Comparison of ENCODE assay signal across 1 cellular context in genomic region chr2:226835796-226836547, GRCh38.
A peak's percentile ranks its signal among the peaks of the same experiment; 100 is the strongest.
TF ChIP-seq lines count a peak whose summit lies in the region.

TSS of gene RHBDD1 (plus strand) at chr2:226836054. CDS start at chr2:226864694, 28,640 bp downstream.

TF ChIP-seq in HepG2, 621 proteins besides CTCF, POLR2A, EP300 and RAD21 (continued from another document and continues in another):
- TF ChIP-seq, protein P1, sequence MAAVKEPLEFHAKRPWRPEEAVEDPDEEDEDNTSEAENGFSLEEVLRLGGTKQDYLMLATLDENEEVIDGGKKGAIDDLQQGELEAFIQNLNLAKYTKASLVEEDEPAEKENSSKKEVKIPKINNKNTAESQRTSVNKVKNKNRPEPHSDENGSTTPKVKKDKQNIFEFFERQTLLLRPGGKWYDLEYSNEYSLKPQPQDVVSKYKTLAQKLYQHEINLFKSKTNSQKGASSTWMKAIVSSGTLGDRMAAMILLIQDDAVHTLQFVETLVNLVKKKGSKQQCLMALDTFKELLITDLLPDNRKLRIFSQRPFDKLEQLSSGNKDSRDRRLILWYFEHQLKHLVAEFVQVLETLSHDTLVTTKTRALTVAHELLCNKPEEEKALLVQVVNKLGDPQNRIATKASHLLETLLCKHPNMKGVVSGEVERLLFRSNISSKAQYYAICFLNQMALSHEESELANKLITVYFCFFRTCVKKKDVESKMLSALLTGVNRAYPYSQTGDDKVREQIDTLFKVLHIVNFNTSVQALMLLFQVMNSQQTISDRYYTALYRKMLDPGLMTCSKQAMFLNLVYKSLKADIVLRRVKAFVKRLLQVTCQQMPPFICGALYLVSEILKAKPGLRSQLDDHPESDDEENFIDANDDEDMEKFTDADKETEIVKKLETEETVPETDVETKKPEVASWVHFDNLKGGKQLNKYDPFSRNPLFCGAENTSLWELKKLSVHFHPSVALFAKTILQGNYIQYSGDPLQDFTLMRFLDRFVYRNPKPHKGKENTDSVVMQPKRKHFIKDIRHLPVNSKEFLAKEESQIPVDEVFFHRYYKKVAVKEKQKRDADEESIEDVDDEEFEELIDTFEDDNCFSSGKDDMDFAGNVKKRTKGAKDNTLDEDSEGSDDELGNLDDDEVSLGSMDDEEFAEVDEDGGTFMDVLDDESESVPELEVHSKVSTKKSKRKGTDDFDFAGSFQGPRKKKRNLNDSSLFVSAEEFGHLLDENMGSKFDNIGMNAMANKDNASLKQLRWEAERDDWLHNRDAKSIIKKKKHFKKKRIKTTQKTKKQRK (IDR thresholded peaks at IDR 0.05; ENCODE audit: low read length) = no peak
- TF ChIP-seq, protein P2, sequence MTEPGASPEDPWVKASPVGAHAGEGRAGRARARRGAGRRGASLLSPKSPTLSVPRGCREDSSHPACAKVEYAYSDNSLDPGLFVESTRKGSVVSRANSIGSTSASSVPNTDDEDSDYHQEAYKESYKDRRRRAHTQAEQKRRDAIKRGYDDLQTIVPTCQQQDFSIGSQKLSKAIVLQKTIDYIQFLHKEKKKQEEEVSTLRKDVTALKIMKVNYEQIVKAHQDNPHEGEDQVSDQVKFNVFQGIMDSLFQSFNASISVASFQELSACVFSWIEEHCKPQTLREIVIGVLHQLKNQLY (CRISPR knock-in tag; IDR thresholded peaks at IDR 0.05) = no peak
- TF ChIP-seq ZNF260 (CRISPR knock-in tag; IDR thresholded peaks at IDR 0.05; ENCODE audit: borderline replicate concordance, low read depth) (no peak), ZNF597 (CRISPR knock-in tag; IDR thresholded peaks at IDR 0.05) (no peak), ZMYM2 (CRISPR knock-in tag; IDR thresholded peaks at IDR 0.05) (peak; percentile 92), GPBP1L1 (CRISPR knock-in tag; IDR thresholded peaks at IDR 0.05) (no peak), NFRKB (IDR thresholded peaks at IDR 0.05) (no peak), MTF2 (CRISPR knock-in tag; IDR thresholded peaks at IDR 0.05; ENCODE audit: borderline replicate concordance) (no peak; the same call in 1 of the 2 replicates), SP5 (CRISPR knock-in tag; IDR thresholded peaks at IDR 0.05; ENCODE audit: borderline replicate concordance, low read depth) (no peak), BCL6 (CRISPR knock-in tag; IDR thresholded peaks at IDR 0.05) (peak; percentile 17; the same call in 1 of the 2 replicates), ELF3 (CRISPR knock-in tag; IDR thresholded peaks at IDR 0.05) (peak; percentile 65), SCMH1 (CRISPR knock-in tag; IDR thresholded peaks at IDR 0.05; ENCODE audit: borderline replicate concordance) (no peak), NFE2 (CRISPR knock-in tag; IDR thresholded peaks at IDR 0.05) (no peak), ZNF274 (CRISPR knock-in tag; IDR thresholded peaks at IDR 0.05) (peak; percentile 93), ZNF101 (CRISPR knock-in tag; IDR thresholded peaks at IDR 0.05; ENCODE audit: borderline replicate concordance, low read depth) (0 out of 2 replicates have a peak, but pooled peaks have one; percentile 49), ZC3H4 (CRISPR knock-in tag; IDR thresholded peaks at IDR 0.05; ENCODE audit: borderline replicate concordance) (0 out of 2 replicates have a peak, but pooled peaks have one; percentile 8), JDP2 (CRISPR knock-in tag; IDR thresholded peaks at IDR 0.05; ENCODE audit: borderline replicate concordance) (no peak), TBX2 (CRISPR knock-in tag; IDR thresholded peaks at IDR 0.05; ENCODE audit: borderline replicate concordance) (peak; percentile 68), ZNF563 (CRISPR knock-in tag; IDR thresholded peaks at IDR 0.05) (peak; percentile 72; the same call in 1 of the 2 replicates)
- TF ChIP-seq, protein P3, sequence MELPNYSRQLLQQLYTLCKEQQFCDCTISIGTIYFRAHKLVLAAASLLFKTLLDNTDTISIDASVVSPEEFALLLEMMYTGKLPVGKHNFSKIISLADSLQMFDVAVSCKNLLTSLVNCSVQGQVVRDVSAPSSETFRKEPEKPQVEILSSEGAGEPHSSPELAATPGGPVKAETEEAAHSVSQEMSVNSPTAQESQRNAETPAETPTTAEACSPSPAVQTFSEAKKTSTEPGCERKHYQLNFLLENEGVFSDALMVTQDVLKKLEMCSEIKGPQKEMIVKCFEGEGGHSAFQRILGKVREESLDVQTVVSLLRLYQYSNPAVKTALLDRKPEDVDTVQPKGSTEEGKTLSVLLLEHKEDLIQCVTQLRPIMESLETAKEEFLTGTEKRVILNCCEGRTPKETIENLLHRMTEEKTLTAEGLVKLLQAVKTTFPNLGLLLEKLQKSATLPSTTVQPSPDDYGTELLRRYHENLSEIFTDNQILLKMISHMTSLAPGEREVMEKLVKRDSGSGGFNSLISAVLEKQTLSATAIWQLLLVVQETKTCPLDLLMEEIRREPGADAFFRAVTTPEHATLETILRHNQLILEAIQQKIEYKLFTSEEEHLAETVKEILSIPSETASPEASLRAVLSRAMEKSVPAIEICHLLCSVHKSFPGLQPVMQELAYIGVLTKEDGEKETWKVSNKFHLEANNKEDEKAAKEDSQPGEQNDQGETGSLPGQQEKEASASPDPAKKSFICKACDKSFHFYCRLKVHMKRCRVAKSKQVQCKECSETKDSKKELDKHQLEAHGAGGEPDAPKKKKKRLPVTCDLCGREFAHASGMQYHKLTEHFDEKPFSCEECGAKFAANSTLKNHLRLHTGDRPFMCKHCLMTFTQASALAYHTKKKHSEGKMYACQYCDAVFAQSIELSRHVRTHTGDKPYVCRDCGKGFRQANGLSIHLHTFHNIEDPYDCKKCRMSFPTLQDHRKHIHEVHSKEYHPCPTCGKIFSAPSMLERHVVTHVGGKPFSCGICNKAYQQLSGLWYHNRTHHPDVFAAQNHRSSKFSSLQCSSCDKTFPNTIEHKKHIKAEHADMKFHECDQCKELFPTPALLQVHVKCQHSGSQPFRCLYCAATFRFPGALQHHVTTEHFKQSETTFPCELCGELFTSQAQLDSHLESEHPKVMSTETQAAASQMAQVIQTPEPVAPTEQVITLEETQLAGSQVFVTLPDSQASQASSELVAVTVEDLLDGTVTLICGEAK (IDR thresholded peaks at IDR 0.05) = no peak
- TF ChIP-seq, protein P3 (CRISPR knock-in tag; IDR thresholded peaks at IDR 0.05) = peak; percentile 63; the same call in 1 of the 2 replicates
- TF ChIP-seq, protein P4, sequence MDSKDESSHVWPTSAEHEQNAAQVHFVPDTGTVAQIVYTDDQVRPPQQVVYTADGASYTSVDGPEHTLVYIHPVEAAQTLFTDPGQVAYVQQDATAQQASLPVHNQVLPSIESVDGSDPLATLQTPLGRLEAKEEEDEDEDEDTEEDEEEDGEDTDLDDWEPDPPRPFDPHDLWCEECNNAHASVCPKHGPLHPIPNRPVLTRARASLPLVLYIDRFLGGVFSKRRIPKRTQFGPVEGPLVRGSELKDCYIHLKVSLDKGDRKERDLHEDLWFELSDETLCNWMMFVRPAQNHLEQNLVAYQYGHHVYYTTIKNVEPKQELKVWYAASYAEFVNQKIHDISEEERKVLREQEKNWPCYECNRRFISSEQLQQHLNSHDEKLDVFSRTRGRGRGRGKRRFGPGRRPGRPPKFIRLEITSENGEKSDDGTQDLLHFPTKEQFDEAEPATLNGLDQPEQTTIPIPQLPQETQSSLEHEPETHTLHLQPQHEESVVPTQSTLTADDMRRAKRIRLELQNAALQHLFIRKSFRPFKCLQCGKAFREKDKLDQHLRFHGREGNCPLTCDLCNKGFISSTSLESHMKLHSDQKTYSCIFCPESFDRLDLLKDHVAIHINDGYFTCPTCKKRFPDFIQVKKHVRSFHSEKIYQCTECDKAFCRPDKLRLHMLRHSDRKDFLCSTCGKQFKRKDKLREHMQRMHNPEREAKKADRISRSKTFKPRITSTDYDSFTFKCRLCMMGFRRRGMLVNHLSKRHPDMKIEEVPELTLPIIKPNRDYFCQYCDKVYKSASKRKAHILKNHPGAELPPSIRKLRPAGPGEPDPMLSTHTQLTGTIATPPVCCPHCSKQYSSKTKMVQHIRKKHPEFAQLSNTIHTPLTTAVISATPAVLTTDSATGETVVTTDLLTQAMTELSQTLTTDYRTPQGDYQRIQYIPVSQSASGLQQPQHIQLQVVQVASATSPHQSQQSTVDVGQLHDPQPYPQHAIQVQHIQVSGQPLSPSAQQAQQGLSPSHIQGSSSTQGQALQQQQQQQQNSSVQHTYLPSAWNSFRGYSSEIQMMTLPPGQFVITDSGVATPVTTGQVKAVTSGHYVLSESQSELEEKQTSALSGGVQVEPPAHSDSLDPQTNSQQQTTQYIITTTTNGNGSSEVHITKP (CRISPR knock-in tag; IDR thresholded peaks at IDR 0.05; ENCODE audit: low read depth) = no peak
- TF ChIP-seq, protein P5, sequence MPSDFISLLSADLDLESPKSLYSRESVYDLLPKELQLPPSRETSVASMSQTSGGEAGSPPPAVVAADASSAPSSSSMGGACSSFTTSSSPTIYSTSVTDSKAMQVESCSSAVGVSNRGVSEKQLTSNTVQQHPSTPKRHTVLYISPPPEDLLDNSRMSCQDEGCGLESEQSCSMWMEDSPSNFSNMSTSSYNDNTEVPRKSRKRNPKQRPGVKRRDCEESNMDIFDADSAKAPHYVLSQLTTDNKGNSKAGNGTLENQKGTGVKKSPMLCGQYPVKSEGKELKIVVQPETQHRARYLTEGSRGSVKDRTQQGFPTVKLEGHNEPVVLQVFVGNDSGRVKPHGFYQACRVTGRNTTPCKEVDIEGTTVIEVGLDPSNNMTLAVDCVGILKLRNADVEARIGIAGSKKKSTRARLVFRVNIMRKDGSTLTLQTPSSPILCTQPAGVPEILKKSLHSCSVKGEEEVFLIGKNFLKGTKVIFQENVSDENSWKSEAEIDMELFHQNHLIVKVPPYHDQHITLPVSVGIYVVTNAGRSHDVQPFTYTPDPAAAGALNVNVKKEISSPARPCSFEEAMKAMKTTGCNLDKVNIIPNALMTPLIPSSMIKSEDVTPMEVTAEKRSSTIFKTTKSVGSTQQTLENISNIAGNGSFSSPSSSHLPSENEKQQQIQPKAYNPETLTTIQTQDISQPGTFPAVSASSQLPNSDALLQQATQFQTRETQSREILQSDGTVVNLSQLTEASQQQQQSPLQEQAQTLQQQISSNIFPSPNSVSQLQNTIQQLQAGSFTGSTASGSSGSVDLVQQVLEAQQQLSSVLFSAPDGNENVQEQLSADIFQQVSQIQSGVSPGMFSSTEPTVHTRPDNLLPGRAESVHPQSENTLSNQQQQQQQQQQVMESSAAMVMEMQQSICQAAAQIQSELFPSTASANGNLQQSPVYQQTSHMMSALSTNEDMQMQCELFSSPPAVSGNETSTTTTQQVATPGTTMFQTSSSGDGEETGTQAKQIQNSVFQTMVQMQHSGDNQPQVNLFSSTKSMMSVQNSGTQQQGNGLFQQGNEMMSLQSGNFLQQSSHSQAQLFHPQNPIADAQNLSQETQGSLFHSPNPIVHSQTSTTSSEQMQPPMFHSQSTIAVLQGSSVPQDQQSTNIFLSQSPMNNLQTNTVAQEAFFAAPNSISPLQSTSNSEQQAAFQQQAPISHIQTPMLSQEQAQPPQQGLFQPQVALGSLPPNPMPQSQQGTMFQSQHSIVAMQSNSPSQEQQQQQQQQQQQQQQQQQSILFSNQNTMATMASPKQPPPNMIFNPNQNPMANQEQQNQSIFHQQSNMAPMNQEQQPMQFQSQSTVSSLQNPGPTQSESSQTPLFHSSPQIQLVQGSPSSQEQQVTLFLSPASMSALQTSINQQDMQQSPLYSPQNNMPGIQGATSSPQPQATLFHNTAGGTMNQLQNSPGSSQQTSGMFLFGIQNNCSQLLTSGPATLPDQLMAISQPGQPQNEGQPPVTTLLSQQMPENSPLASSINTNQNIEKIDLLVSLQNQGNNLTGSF (CRISPR knock-in tag; IDR thresholded peaks at IDR 0.05) = no peak
